In the genomic region with DNA sequence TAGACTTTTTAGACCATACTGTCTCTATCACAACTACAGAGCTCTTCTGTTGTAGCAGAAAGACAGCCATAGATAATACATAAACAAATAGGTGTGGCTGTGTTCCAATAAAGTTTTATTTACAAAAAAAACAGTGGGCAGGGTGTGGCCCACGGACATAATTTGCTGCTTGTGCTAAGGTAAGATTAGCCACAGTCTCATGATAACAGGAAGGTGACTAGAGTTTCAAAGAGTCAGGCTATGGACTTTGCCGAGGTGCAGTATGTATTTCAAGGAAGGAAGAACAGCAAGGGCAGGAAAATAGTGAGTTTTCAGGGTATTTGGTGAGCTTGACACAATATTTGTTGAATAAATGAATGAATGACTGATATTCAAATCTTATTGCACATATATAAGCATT, we compare ENCODE assay signal across 24 cellular contexts. TPM values are rescaled to one million over a fixed set of nuclear protein-coding genes. Genes with fewer than 3 reads are reported as not detected.
DNase-seq lines count a peak whose midpoint lies in the region; ATAC-seq, FAIRE-seq and TF ChIP-seq lines count a peak whose summit lies in the region.
"Had no signal": no experiment of that assay in that cellular context is flagged by ENCODE, and none has a peak within 500 bp of the region (broad histone marks: within the 10 kb centered on the region; RNA-seq: fewer than 3 reads in every experiment).

No MANE protein-coding gene starts in this region.

- H3K27ac Mint-ChIP-seq in nephron progenitor cell, result peak overlapping the region; percentile 61
- H3K27ac Mint-ChIP-seq: CD4-positive, alpha-beta T cell had no signal

- peaks cover 3% of the 10 kb centered on the region; the same call in 1 of the 2 replicates for H3K36me3 ChIP-seq in HUES64 (ENCODE audit: insufficient read depth, low read length)
- no peaks in the 10 kb centered on the region for H3K36me3 ChIP-seq in H1 (ENCODE audit: control insufficient read depth in 2 of 4, insufficient read depth in 4 of 4, low read length in 3 of 4)

- DNase-seq in H1 (ENCODE audit: low read depth in 1 of 2, low spot score in 2 of 2) (no peak), nephron progenitor cell (no peak), occipital lobe (lab: John Stamatoyannopoulos, UW) (no peak), NCI-H446 treated with DMSO at 0.1 percent for 48 hours (lab: John Stamatoyannopoulos, UW) (no peak), SKM-1 (lab: John Stamatoyannopoulos, UW; ENCODE audit: unreplicated experiment) (no peak)
- DNase-seq: Caco-2; CD4-positive, alpha-beta T cell; DMS153; GF-D8; NCI-H1092 treated with DMSO at 0.1 percent for 48 hours; NCI-H2171 treated with DMSO at 0.1 percent for 48 hours; NCI-H446; NCI-H748 treated with DMSO at 0.1 percent for 48 hours; NK-92 treated with Interleukin-12 subunit alpha and Interleukin-12 subunit beta, amount 100 ng/mL, for 24 hours had no signal

- no peaks in the 10 kb centered on the region for H4K20me1 ChIP-seq in H1 (replicated peaks in 1 of 2; ENCODE audit: control insufficient read depth in 1 of 2, insufficient read depth in 2 of 2, low read length in 2 of 2)

- no peak overlapping the region for H3K14ac ChIP-seq in H1 (ENCODE audit: insufficient read length)

- H3K4me2 ChIP-seq in H1 (ENCODE audit: insufficient read depth in 1 of 2, low read depth in 2 of 2, low read length in 2 of 2), result no peak overlapping the region

- H3K4me3 ChIP-seq in HUES64 (ENCODE audit: low read length) (no peak overlapping the region), H1 (ENCODE audit: extremely low read depth in 1 of 4, insufficient read depth in 2 of 4, low read depth in 3 of 4, low read length in 4 of 4) (no peak overlapping the region)

- no peaks in the 10 kb centered on the region for H3K23me2 ChIP-seq in H1 (ENCODE audit: low read depth, low read length)

- no peak for ATAC-seq in HG03175 (IDR thresholded peaks at IDR 0.05; ENCODE audit: unreplicated experiment)
- ATAC-seq: Right ventricle myocardium inferior had no signal

- H2BK15ac ChIP-seq in H1 (ENCODE audit: low read length), result no peak overlapping the region

- H3K4me1 ChIP-seq in HUES64 (ENCODE audit: insufficient read depth, low read length) (peaks cover 31% of the 10 kb centered on the region), H1 (replicated peaks in 1 of 4; ENCODE audit: control insufficient read depth in 3 of 4, insufficient read depth in 4 of 4, low read length in 3 of 4) (peaks cover 5 to 11% (median 7%) of the 10 kb centered on the region in 4 experiments)
- H3K4me1 ChIP-seq: Caco-2 had no signal

- H3K4ac ChIP-seq in H1 (replicated peaks; ENCODE audit: insufficient read length, low read depth, low read length), result no peak overlapping the region

- no peak overlapping the region for H3K23ac ChIP-seq in H1 (ENCODE audit: insufficient read length)

- TF ChIP-seq CTCF in 22Rv1 (IDR thresholded peaks at IDR 0.05) (no peak), H1 (IDR thresholded peaks at IDR 0.05; ENCODE audit: control extremely low read depth in 1 of 3, insufficient read depth in 1 of 3, low read depth in 1 of 3, low read length in 3 of 3) (no peak), nephron progenitor cell (IDR thresholded peaks at IDR 0.05) (no peak)

- H3K9ac ChIP-seq in HUES64 (ENCODE audit: low read depth, low read length) (no peak overlapping the region), H1 (replicated peaks in 1 of 4; ENCODE audit: extremely low read depth in 1 of 4, low read depth in 3 of 4, low read length in 3 of 4) (no peak overlapping the region)

- no peak for TF ChIP-seq POLR2A in H1 (IDR thresholded peaks at IDR 0.05; ENCODE audit: control extremely low read depth in 1 of 2, low read depth in 2 of 2, low read length in 2 of 2)

- no peak overlapping the region; the same call in 1 of the 2 replicates for H2BK5ac ChIP-seq in H1 (ENCODE audit: low read depth, low read length)

- no peak overlapping the region for H4K8ac ChIP-seq in H1 (ENCODE audit: extremely low read depth, insufficient read depth, low read length)

- peak overlapping the region; percentile 66; the same call in 1 of the 2 replicates for H2BK20ac ChIP-seq in H1 (ENCODE audit: low read length)

- WGBS in HUES64, result 88% methylated on average over 2 of the region's 2 CpGs
- WGBS in H1 (ENCODE audit: extremely low coverage in 1 of 2, insufficient coverage in 1 of 2, insufficient read length in 1 of 2, insufficient replicate concordance in 2 of 2, low coverage in 1 of 2, low lambda C conversion rate in 2 of 2, missing lambda C conversion rate in 1 of 2), 2 experiments, result 88% methylated on average over 2 of the region's 2 CpGs; no CpG with 5 or more reads in 1 of the 2 experiments

- no peak overlapping the region for H2AK5ac ChIP-seq in H1 (ENCODE audit: low read depth, low read length)

- H3K27me3 ChIP-seq in HUES64 (ENCODE audit: insufficient read depth, low read length), result no peaks in the 10 kb centered on the region
- H3K27me3 ChIP-seq in H1 (replicated peaks in 1 of 4; ENCODE audit: control insufficient read depth in 3 of 4, extremely low read depth in 1 of 4, insufficient read depth in 3 of 4, low read length in 3 of 4), result no peaks in the 10 kb centered on the region

- H3K79me1 ChIP-seq in H1 (ENCODE audit: low read depth, low read length), result no peaks in the 10 kb centered on the region

- H3K9me3 ChIP-seq in HUES64 (ENCODE audit: insufficient read depth, low read depth, low read length) (peaks cover 3% of the 10 kb centered on the region; the same call in 1 of the 2 replicates), H1 (ENCODE audit: insufficient read depth in 2 of 2, low read depth in 1 of 2, low read length in 1 of 2) (no peaks in the 10 kb centered on the region)
- H3K9me3 ChIP-seq: Caco-2 had no signal

- H3K9me3 Mint-ChIP-seq in nephron progenitor cell, result peaks cover 19% of the 10 kb centered on the region

- H3K79me2 ChIP-seq in H1 (ENCODE audit: control insufficient read depth in 1 of 2, insufficient read depth in 2 of 2, low read length in 2 of 2), result no peaks in the 10 kb centered on the region

- H3K56ac ChIP-seq in H1 (replicated peaks; ENCODE audit: insufficient read length, low read depth, low read length), result no peak overlapping the region

- no peak overlapping the region for H4K5ac ChIP-seq in H1 (ENCODE audit: insufficient read length, low read depth, low read length)

- H3K4me1 Mint-ChIP-seq in nephron progenitor cell, result peaks cover 20% of the 10 kb centered on the region

- TF ChIP-seq EP300 in H1 (IDR thresholded peaks at IDR 0.05; ENCODE audit: borderline replicate concordance in 1 of 2, low read depth in 2 of 2, low read length in 2 of 2), result no peak

- H3K27ac ChIP-seq in 22Rv1 (peak overlapping the region; percentile 43), HUES64 (ENCODE audit: low read depth, low read length) (peak overlapping the region; percentile 11; the same call in 1 of the 2 replicates), H1 (ENCODE audit: low read depth, low read length) (no peak overlapping the region)

- CTCF ChIA-PET in H1 (lab: Charles Lee; ENCODE audit: partially characterized antibody), result interaction anchor here (1.1 to 1.4 kb wide), 4 partner anchors 54 to 146 kb away, joined by 3 read pairs; no protein-coding TSS in a partner anchor

- no peak overlapping the region for H2BK120ac ChIP-seq in H1 (replicated peaks; ENCODE audit: low read depth, low read length)

- no peak overlapping the region for H2BK12ac ChIP-seq in H1 (ENCODE audit: low read depth, low read length)

- H3K27me3 Mint-ChIP-seq in nephron progenitor cell (ENCODE audit: low read depth, poor library complexity), result no peaks in the 10 kb centered on the region

- no peak overlapping the region for H3K4me3 Mint-ChIP-seq in nephron progenitor cell
- H3K4me3 Mint-ChIP-seq: CD4-positive, alpha-beta T cell had no signal

- POLR2A ChIA-PET in H1 (lab: Charles Lee; ENCODE audit: partially characterized antibody), result no interaction called here

- FAIRE-seq in H1 (lab: Jason Lieb, UNC), result no peak
- FAIRE-seq: A204.1, GM18507, H54, HTR-8/SVneo, RCC 7860 had no signal

- peaks cover 90% of the 10 kb centered on the region for H3K36me3 Mint-ChIP-seq in nephron progenitor cell (ENCODE audit: low read depth)

- no peak overlapping the region for H4K91ac ChIP-seq in H1 (replicated peaks; ENCODE audit: insufficient read length, low read length)

- no peak overlapping the region for H2AFZ ChIP-seq in H1 (ENCODE audit: low read length)

- H3K18ac ChIP-seq in H1 (ENCODE audit: extremely low read depth, low read length), result no peak overlapping the region

- TF ChIP-seq RAD21 in H1 (IDR thresholded peaks at IDR 0.05 in 1 of 2, conservative IDR thresholded peaks at IDR 0.05 in 1 of 2; ENCODE audit: low read depth in 2 of 2, low read length in 2 of 2), result no peak

TF ChIP-seq in H1, 55 proteins besides CTCF, POLR2A, EP300 and RAD21 (continues in another document):
- TF ChIP-seq, protein P1, sequence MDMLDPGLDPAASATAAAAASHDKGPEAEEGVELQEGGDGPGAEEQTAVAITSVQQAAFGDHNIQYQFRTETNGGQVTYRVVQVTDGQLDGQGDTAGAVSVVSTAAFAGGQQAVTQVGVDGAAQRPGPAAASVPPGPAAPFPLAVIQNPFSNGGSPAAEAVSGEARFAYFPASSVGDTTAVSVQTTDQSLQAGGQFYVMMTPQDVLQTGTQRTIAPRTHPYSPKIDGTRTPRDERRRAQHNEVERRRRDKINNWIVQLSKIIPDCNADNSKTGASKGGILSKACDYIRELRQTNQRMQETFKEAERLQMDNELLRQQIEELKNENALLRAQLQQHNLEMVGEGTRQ (IDR thresholded peaks at IDR 0.05; ENCODE audit: low read length), result no peak

RNA-seq across cellular contexts. Expression of a gene that starts 20.2 kb away (rescaled TPM):
- polyA plus RNA-seq in HUES64 (2013, experiment 1 of 2), result 4.1 TPM
- 6.0 TPM for polyA plus RNA-seq in HUES64 (2013, experiment 2 of 2)
- total RNA-seq in H1 (2021; fragmentation: NEBNext Ultra II Directional; extraction: Animal tissue kit (Norgen Biotek cat#: 25700)), result 6.2 and 7.4 TPM in 2 replicates
- 0.45 and 0.55 TPM in 2 replicates for polyA plus RNA-seq in H1 (2011; rRNA removed)
- polyA plus RNA-seq in H1 (2011; cell fraction: cytosol; rRNA removed), result 0.56 TPM
- polyA plus RNA-seq in H1 (2011; cell fraction: nucleus; rRNA removed), result 1.4 TPM
- 2.3 to 2.9 TPM (median 2.7 TPM) in 4 replicates for polyA plus RNA-seq in H1 (2012, experiment 1 of 2)
- 2.0 TPM for polyA plus RNA-seq in H1 (2012, experiment 2 of 2)
- polyA plus RNA-seq in H1 (2013, experiment 1 of 2), result 2.7 TPM
- polyA plus RNA-seq in H1 (2013, experiment 2 of 2), result 2.5 TPM
- polyA minus RNA-seq in H1 (2011; rRNA and poly(A)+ RNA removed), result 1.2 and 2.4 TPM in 2 replicates
- polyA minus RNA-seq in H1 (2011; cell fraction: cytosol; rRNA and poly(A)+ RNA removed), result 4.0 TPM
- 7.0 TPM for polyA minus RNA-seq in H1 (2011; cell fraction: nucleus; rRNA and poly(A)+ RNA removed)
- 56.9 TPM for total RNA-seq in occipital lobe
- total RNA-seq: Caco-2 had no signal
- polyA plus RNA-seq: BJ had no signal

RNA-seq across cellular contexts. Expression of a gene that starts 50.7 kb away (rescaled TPM):
- polyA plus RNA-seq in HUES64 (2013, experiment 1 of 2), result 10.0 TPM
- 11.2 TPM for polyA plus RNA-seq in HUES64 (2013, experiment 2 of 2)
- 15.6 and 16.1 TPM in 2 replicates for total RNA-seq in H1 (2021; fragmentation: NEBNext Ultra II Directional; extraction: Animal tissue kit (Norgen Biotek cat#: 25700))
- polyA plus RNA-seq in H1 (2011; rRNA removed), result 10.7 TPM in 2 replicates
- polyA plus RNA-seq in H1 (2011; cell fraction: cytosol; rRNA removed), result 10.7 TPM
- 16.1 TPM for polyA plus RNA-seq in H1 (2011; cell fraction: nucleus; rRNA removed)
- polyA plus RNA-seq in H1 (2012, experiment 1 of 2), result 10.0 to 13.8 TPM (median 10.7 TPM) in 4 replicates
- 4.5 TPM for polyA plus RNA-seq in H1 (2012, experiment 2 of 2)
- polyA plus RNA-seq in H1 (2013, experiment 1 of 2), result 8.5 TPM
- polyA plus RNA-seq in H1 (2013, experiment 2 of 2), result 8.2 TPM
- 22.7 and 24.0 TPM in 2 replicates for polyA minus RNA-seq in H1 (2011; rRNA and poly(A)+ RNA removed)
- polyA minus RNA-seq in H1 (2011; cell fraction: cytosol; rRNA and poly(A)+ RNA removed), result 11.0 TPM
- 45.2 TPM for polyA minus RNA-seq in H1 (2011; cell fraction: nucleus; rRNA and poly(A)+ RNA removed)
- 11.5 TPM for total RNA-seq in occipital lobe
